In genomic region chr1:201481761-201482493, GRCh38 we compare ENCODE assay signal across 1 cellular context.
A peak's percentile ranks its signal among the peaks of the same experiment; 100 is the strongest.
TF ChIP-seq lines count a peak whose summit lies in the region.

No MANE protein-coding gene starts in this region.

TF ChIP-seq in WTC11, 78 proteins besides CTCF, POLR2A, EP300 and RAD21 (continued from another document):
- TF ChIP-seq FOXP1 (CRISPR knock-in tag; IDR thresholded peaks at IDR 0.05; ENCODE audit: borderline replicate concordance), result no peak; the same call in 1 of the 2 replicates
- 0 out of 2 replicates have a peak, but pooled peaks have one; percentile 59 for TF ChIP-seq FOXK1 (CRISPR knock-in tag; IDR thresholded peaks at IDR 0.05)
- peak; percentile 29; the same call in 1 of the 2 replicates for TF ChIP-seq FOXP4 (CRISPR knock-in tag; IDR thresholded peaks at IDR 0.05)
- TF ChIP-seq, protein P1, sequence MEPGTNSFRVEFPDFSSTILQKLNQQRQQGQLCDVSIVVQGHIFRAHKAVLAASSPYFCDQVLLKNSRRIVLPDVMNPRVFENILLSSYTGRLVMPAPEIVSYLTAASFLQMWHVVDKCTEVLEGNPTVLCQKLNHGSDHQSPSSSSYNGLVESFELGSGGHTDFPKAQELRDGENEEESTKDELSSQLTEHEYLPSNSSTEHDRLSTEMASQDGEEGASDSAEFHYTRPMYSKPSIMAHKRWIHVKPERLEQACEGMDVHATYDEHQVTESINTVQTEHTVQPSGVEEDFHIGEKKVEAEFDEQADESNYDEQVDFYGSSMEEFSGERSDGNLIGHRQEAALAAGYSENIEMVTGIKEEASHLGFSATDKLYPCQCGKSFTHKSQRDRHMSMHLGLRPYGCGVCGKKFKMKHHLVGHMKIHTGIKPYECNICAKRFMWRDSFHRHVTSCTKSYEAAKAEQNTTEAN (CRISPR knock-in tag; IDR thresholded peaks at IDR 0.05), result peak; percentile 74
- TF ChIP-seq MLX (CRISPR knock-in tag; IDR thresholded peaks at IDR 0.05), result no peak
- peak; percentile 3; the same call in 1 of the 2 replicates for TF ChIP-seq ZNF121 (CRISPR knock-in tag; IDR thresholded peaks at IDR 0.05)
- TF ChIP-seq, protein P2, sequence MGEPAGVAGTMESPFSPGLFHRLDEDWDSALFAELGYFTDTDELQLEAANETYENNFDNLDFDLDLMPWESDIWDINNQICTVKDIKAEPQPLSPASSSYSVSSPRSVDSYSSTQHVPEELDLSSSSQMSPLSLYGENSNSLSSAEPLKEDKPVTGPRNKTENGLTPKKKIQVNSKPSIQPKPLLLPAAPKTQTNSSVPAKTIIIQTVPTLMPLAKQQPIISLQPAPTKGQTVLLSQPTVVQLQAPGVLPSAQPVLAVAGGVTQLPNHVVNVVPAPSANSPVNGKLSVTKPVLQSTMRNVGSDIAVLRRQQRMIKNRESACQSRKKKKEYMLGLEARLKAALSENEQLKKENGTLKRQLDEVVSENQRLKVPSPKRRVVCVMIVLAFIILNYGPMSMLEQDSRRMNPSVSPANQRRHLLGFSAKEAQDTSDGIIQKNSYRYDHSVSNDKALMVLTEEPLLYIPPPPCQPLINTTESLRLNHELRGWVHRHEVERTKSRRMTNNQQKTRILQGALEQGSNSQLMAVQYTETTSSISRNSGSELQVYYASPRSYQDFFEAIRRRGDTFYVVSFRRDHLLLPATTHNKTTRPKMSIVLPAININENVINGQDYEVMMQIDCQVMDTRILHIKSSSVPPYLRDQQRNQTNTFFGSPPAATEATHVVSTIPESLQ (CRISPR knock-in tag; IDR thresholded peaks at IDR 0.05), result no peak
- TF ChIP-seq TEAD4 (CRISPR knock-in tag; IDR thresholded peaks at IDR 0.05), result no peak
- 0 out of 2 replicates have a peak, but pooled peaks have one; percentile 11 for TF ChIP-seq TEAD1 (CRISPR knock-in tag; IDR thresholded peaks at IDR 0.05)
- TF ChIP-seq, protein P3, sequence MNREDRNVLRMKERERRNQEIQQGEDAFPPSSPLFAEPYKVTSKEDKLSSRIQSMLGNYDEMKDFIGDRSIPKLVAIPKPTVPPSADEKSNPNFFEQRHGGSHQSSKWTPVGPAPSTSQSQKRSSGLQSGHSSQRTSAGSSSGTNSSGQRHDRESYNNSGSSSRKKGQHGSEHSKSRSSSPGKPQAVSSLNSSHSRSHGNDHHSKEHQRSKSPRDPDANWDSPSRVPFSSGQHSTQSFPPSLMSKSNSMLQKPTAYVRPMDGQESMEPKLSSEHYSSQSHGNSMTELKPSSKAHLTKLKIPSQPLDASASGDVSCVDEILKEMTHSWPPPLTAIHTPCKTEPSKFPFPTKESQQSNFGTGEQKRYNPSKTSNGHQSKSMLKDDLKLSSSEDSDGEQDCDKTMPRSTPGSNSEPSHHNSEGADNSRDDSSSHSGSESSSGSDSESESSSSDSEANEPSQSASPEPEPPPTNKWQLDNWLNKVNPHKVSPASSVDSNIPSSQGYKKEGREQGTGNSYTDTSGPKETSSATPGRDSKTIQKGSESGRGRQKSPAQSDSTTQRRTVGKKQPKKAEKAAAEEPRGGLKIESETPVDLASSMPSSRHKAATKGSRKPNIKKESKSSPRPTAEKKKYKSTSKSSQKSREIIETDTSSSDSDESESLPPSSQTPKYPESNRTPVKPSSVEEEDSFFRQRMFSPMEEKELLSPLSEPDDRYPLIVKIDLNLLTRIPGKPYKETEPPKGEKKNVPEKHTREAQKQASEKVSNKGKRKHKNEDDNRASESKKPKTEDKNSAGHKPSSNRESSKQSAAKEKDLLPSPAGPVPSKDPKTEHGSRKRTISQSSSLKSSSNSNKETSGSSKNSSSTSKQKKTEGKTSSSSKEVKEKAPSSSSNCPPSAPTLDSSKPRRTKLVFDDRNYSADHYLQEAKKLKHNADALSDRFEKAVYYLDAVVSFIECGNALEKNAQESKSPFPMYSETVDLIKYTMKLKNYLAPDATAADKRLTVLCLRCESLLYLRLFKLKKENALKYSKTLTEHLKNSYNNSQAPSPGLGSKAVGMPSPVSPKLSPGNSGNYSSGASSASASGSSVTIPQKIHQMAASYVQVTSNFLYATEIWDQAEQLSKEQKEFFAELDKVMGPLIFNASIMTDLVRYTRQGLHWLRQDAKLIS (CRISPR knock-in tag; IDR thresholded peaks at IDR 0.05; ENCODE audit: borderline replicate concordance), result peak; percentile 43; the same call in 1 of the 2 replicates
- peak; percentile 58 for TF ChIP-seq SP1 (CRISPR knock-in tag; conservative IDR thresholded peaks at IDR 0.05)
